9 cellular contexts compared by ENCODE assay signal in genomic region chr5:135053278-135053677, GRCh38. TPM values are rescaled to one million over a fixed set of nuclear protein-coding genes. Genes with fewer than 3 reads are reported as not detected.
DNase-seq lines count a peak whose midpoint lies in the region; ATAC-seq, FAIRE-seq and TF ChIP-seq lines count a peak whose summit lies in the region.
"Had no signal": no experiment of that assay in that cellular context is flagged by ENCODE, and none has a peak within 500 bp of the region (broad histone marks: within the 10 kb centered on the region; RNA-seq: fewer than 3 reads in every experiment).

No MANE protein-coding gene starts in this region.

- 0% methylated on average over 3 of the region's 3 CpGs for WGBS in GM12878 (ENCODE audit: insufficient coverage, insufficient replicate concordance, low lambda C conversion rate, missing lambda C conversion rate)

- CTCF ChIA-PET in GM12878 (lab: Yijun Ruan, JAX): no interaction called here

- ATAC-seq in GM18520 (IDR thresholded peaks at IDR 0.05; ENCODE audit: unreplicated experiment) (peak; percentile 93), GM21529 (IDR thresholded peaks at IDR 0.05; ENCODE audit: unreplicated experiment) (peak; percentile 96), HG03521 (IDR thresholded peaks at IDR 0.05; ENCODE audit: unreplicated experiment) (peak; percentile 94), GM12878 (peak; percentile 97), sciatic nerve (no peak), natural killer cell (no peak)

- H3K4me3 ChIP-seq in GM12878: no peak overlapping the region
- H3K4me3 ChIP-seq: GM23248 had no signal

- no peaks in the 10 kb centered on the region for H3K36me3 ChIP-seq in GM12878 (ENCODE audit: control insufficient read depth in 2 of 2, insufficient read depth in 2 of 2, low read length in 1 of 2)

- BruUV-seq in GM12878 (replicated peaks; lab: Mats Ljungman, UMichigan): no TSS peak

- no peaks in the 10 kb centered on the region for H3K79me2 ChIP-seq in GM12878 (ENCODE audit: control insufficient read depth, insufficient read depth, low read length)

- peaks cover 14% of the 10 kb centered on the region for H3K4me1 ChIP-seq in GM12878 (ENCODE audit: control insufficient read depth, insufficient read depth, low read length)

- TF ChIP-seq EP300 in GM12878 (IDR thresholded peaks at IDR 0.05; ENCODE audit: borderline replicate concordance in 1 of 2, control insufficient read depth in 1 of 2, low read depth in 2 of 2, low read length in 2 of 2): peak in 1 of 2 experiments; percentile 14; a peak in 1 of 4 replicates

- no peaks in the 10 kb centered on the region for H3K36me3 Mint-ChIP-seq in natural killer cell
- no peaks in the 10 kb centered on the region for H3K36me3 Mint-ChIP-seq in activated T-helper 1 cell treated with anti-CD3 and anti-CD28 coated beads, Interleukin-12 subunit alpha, Interleukin-12 subunit beta, Interleukin-2, Interleukin-4 antibody, amounts not matched to agents 30 ng/mL and 10 ng/mL and 1 ng/mL, durations not matched to agents 14 hours and 24 hours and 36 hours (ENCODE audit: low read depth)

- no peak overlapping the region for H3K9ac ChIP-seq in GM12878 (ENCODE audit: control insufficient read depth, insufficient read depth, low read length)
- H3K9ac ChIP-seq: GM23248 had no signal

- no peak for TF ChIP-seq RAD21 in GM12878 (IDR thresholded peaks at IDR 0.05; ENCODE audit: insufficient read depth, low read depth, low read length)

- in situ Hi-C loops in GM12878 (cut with MboI): no loop called here

- H4K20me1 ChIP-seq in GM12878 (ENCODE audit: control insufficient read depth, insufficient read depth): no peaks in the 10 kb centered on the region

- peaks cover 0 to 4% of the 10 kb centered on the region in 2 experiments for H3K27me3 ChIP-seq in GM12878 (replicated peaks in 1 of 2; ENCODE audit: control insufficient read depth in 2 of 2, insufficient read depth in 2 of 2, low read length in 1 of 2)

- no peaks in the 10 kb centered on the region for H3K9me3 ChIP-seq in GM12878 (replicated peaks; ENCODE audit: control insufficient read depth, insufficient read depth, low read length)

- no peak overlapping the region for H3K27ac Mint-ChIP-seq in natural killer cell
- H3K27ac Mint-ChIP-seq in activated T-helper 1 cell treated with anti-CD3 and anti-CD28 coated beads, Interleukin-12 subunit alpha, Interleukin-12 subunit beta, Interleukin-2, Interleukin-4 antibody, amounts not matched to agents 30 ng/mL and 10 ng/mL and 1 ng/mL, durations not matched to agents 14 hours and 24 hours and 36 hours: no peak overlapping the region

- no peaks in the 10 kb centered on the region for H3K4me1 Mint-ChIP-seq in natural killer cell
- no peaks in the 10 kb centered on the region for H3K4me1 Mint-ChIP-seq in activated T-helper 1 cell treated with anti-CD3 and anti-CD28 coated beads, Interleukin-12 subunit alpha, Interleukin-12 subunit beta, Interleukin-2, Interleukin-4 antibody, amounts not matched to agents 30 ng/mL and 10 ng/mL and 1 ng/mL, durations not matched to agents 14 hours and 24 hours and 36 hours (ENCODE audit: low read depth)

- POLR2A ChIA-PET in GM12878 (lab: Charles Lee): interaction anchor here (0.5 kb wide), 1 partner anchor 47 kb away, joined by 4 read pairs; no protein-coding TSS in a partner anchor

- SMC1A ChIA-PET in GM12878 (lab: Charles Lee; ENCODE audit: uncharacterized antibody, unreplicated experiment): interaction anchor here (0.6 to 1.0 kb wide), 3 partner anchors 50 to 149 kb away, joined by 3 to 4 read pairs (median 3); no protein-coding TSS in a partner anchor

- H2AFZ ChIP-seq in GM12878 (ENCODE audit: control insufficient read depth, low read depth, low read length): no peak overlapping the region
- H2AFZ ChIP-seq: GM23248 had no signal

- RAD21 ChIA-PET in GM12878 (lab: Charles Lee; ENCODE audit: unreplicated experiment): interaction anchor here (0.9 kb wide), 1 partner anchor 10 kb away, joined by 3 read pairs; no protein-coding TSS in a partner anchor

- DNase-seq in GM12878 (ENCODE audit: low read depth, low spot score) (peak; percentile 58), sciatic nerve (ENCODE audit: low spot score) (no peak), natural killer cell (no peak)
- DNase-seq in stimulated activated CD4-positive, alpha-beta T cell treated with anti-CD3 and anti-CD28 coated beads, Interleukin-1b, Interleukin-23, amount 100 ng/mL, for 48 hours: no peak
- no peak for DNase-seq in activated T-helper 1 cell treated with anti-CD3 and anti-CD28 coated beads, Interleukin-12 subunit alpha, Interleukin-12 subunit beta, Interleukin-2, Interleukin-4 antibody, amounts not matched to agents 30 ng/mL and 10 ng/mL and 1 ng/mL, durations not matched to agents 14 hours and 24 hours and 36 hours (ENCODE audit: low spot score)
- DNase-seq: GM23248 had no signal

- peaks cover 35 to 63% of the 10 kb centered on the region in 2 donors for H3K27me3 Mint-ChIP-seq in natural killer cell (ENCODE audit: low read depth in 2 of 2)
- peaks cover 53% of the 10 kb centered on the region for H3K27me3 Mint-ChIP-seq in activated T-helper 1 cell treated with anti-CD3 and anti-CD28 coated beads, Interleukin-12 subunit alpha, Interleukin-12 subunit beta, Interleukin-2, Interleukin-4 antibody, amounts not matched to agents 30 ng/mL and 10 ng/mL and 1 ng/mL, durations not matched to agents 14 hours and 24 hours and 36 hours (ENCODE audit: insufficient read depth)

- intact Hi-C loops in GM12878 (cut with micrococcal nuclease; ENCODE audit: unreplicated experiment): no loop called here
- intact Hi-C loops in sciatic nerve (cut with DNase I): no loop called here
- intact Hi-C loops in natural killer cell (cut with micrococcal nuclease): no loop called here
- intact Hi-C loops in activated T-helper 1 cell treated with anti-CD3 and anti-CD28 coated beads, Interleukin-12 subunit alpha, Interleukin-12 subunit beta, Interleukin-2, Interleukin-4 antibody, amounts not matched to agents 30 ng/mL and 10 ng/mL and 1 ng/mL, durations not matched to agents 14 hours and 24 hours and 36 hours (cut with micrococcal nuclease): no loop called here

- no peak for TF ChIP-seq POLR2A in GM12878 (IDR thresholded peaks at IDR 0.05; ENCODE audit: low read depth, low read length)

- H3K4me3 Mint-ChIP-seq in natural killer cell: no peak overlapping the region
- H3K4me3 Mint-ChIP-seq in activated T-helper 1 cell treated with anti-CD3 and anti-CD28 coated beads, Interleukin-12 subunit alpha, Interleukin-12 subunit beta, Interleukin-2, Interleukin-4 antibody, amounts not matched to agents 30 ng/mL and 10 ng/mL and 1 ng/mL, durations not matched to agents 14 hours and 24 hours and 36 hours: no peak overlapping the region

- no peak for TF ChIP-seq CTCF in GM12878 (IDR thresholded peaks at IDR 0.05 in 2 of 3, conservative IDR thresholded peaks at IDR 0.05 in 1 of 3; ENCODE audit: control insufficient read depth in 2 of 3, extremely low read depth in 1 of 3, insufficient read depth in 1 of 3, low read depth in 3 of 3, low read length in 3 of 3)
- no peak for TF ChIP-seq CTCF in natural killer cell (IDR thresholded peaks at IDR 0.05)

- H3K27ac ChIP-seq in GM12878 (ENCODE audit: control insufficient read depth, insufficient read depth): no peak overlapping the region
- H3K27ac ChIP-seq: GM23248 had no signal

- H3K9me3 Mint-ChIP-seq in natural killer cell: no peaks in the 10 kb centered on the region
- no peaks in the 10 kb centered on the region for H3K9me3 Mint-ChIP-seq in activated T-helper 1 cell treated with anti-CD3 and anti-CD28 coated beads, Interleukin-12 subunit alpha, Interleukin-12 subunit beta, Interleukin-2, Interleukin-4 antibody, amounts not matched to agents 30 ng/mL and 10 ng/mL and 1 ng/mL, durations not matched to agents 14 hours and 24 hours and 36 hours

- peak; percentile 81 for FAIRE-seq in GM12878 (lab: Jason Lieb, UNC)

- H3K4me2 ChIP-seq in GM12878 (ENCODE audit: control insufficient read depth, insufficient read depth): peak overlapping the region; percentile 36

TF ChIP-seq in GM12878, 131 proteins besides CTCF, POLR2A, EP300 and RAD21 (continues in another document):
- TF ChIP-seq BMI1 (IDR thresholded peaks at IDR 0.05; ENCODE audit: borderline replicate concordance): peak; percentile 68; the same call in 1 of the 2 replicates
- TF ChIP-seq POLR2AphosphoS2 (IDR thresholded peaks at IDR 0.05; ENCODE audit: low read depth, low read length): no peak
- no peak for TF ChIP-seq USF1 (IDR thresholded peaks at IDR 0.05; ENCODE audit: borderline replicate concordance, extremely low read length, insufficient read depth, low read depth, low read length)
- no peak for TF ChIP-seq MEF2B (IDR thresholded peaks at IDR 0.05; ENCODE audit: partially characterized antibody, poor library complexity, severe bottlenecking)
- peak; percentile 93; the same call in 2 of the 3 replicates for TF ChIP-seq POU2F2 (IDR thresholded peaks at IDR 0.05; ENCODE audit: borderline replicate concordance, low read depth, low read length)

RNA-seq across cellular contexts. Expression of gene PITX1, which starts 19.2 kb away (rescaled TPM):
- not detected in 2 replicates for total RNA-seq in GM12878 (2013; cell fraction: nucleolus; rRNA removed)
- total RNA-seq in GM12878 (2014; rRNA removed): 0.44 and 0.68 TPM in 2 replicates
- 0.18 TPM in 1 of 2 replicates, not detected in the other for total RNA-seq in GM12878 (2014; rRNA removed; fragmentation: Illumina TruSeq; extraction: Trizol)
- 0.77 and 1.1 TPM in 2 replicates for total RNA-seq in GM12878 (2021)
- not detected for polyA plus RNA-seq in GM12878 (2011; ENCODE audit: low read depth)
- not detected in 2 replicates for polyA plus RNA-seq in GM12878 (2011; rRNA removed)
- not detected in 2 replicates for polyA plus RNA-seq in GM12878 (2011; cell fraction: cytosol; rRNA removed)
- polyA plus RNA-seq in GM12878 (2011; cell fraction: nucleus; rRNA removed): not detected in 2 replicates
- polyA plus RNA-seq in GM12878 (2012): 0.18 and 0.31 TPM in 2 replicates
- not detected in 2 replicates for polyA plus RNA-seq in GM12878 (2014; fragmentation: Illumina TruSeq; extraction: Trizol)
- polyA plus RNA-seq in GM12878 (2014; fragmentation: Nextera tagmentation; extraction: Ambion mirVana): not detected
- polyA plus RNA-seq in GM12878 (2014; rRNA removed): 0.96 and 1.2 TPM in 2 replicates
- polyA plus RNA-seq in GM12878 (2016; fragmentation: Nextera tagmentation; extraction: Ambion mirVana): under 1 TPM; 0.16 to 0.43 TPM
- polyA minus RNA-seq in GM12878 (2011; rRNA and poly(A)+ RNA removed): not detected in 2 replicates
- 1.6 and 1.9 TPM in 2 replicates for polyA minus RNA-seq in GM12878 (2011; cell fraction: cytosol; rRNA and poly(A)+ RNA removed)
- polyA minus RNA-seq in GM12878 (2011; cell fraction: nucleus; rRNA and poly(A)+ RNA removed): 0.96 TPM in 1 of 2 replicates, not detected in the other
- 3.6 TPM for total RNA-seq in sciatic nerve
- total RNA-seq in natural killer cell: not detected
- 0.71 and 1.1 TPM in 2 replicates for total RNA-seq in activated T-helper 1 cell treated with anti-CD3 and anti-CD28 coated beads, Interleukin-12 subunit alpha, Interleukin-12 subunit beta, Interleukin-2, Interleukin-4 antibody, amounts not matched to agents 30 ng/mL and 10 ng/mL and 1 ng/mL, durations not matched to agents 14 hours and 24 hours and 36 hours
- total RNA-seq: GM23248 had no signal
- polyA plus RNA-seq: GM23248 had no signal

Comparison
In these comparisons a context has a peak if more than half of its experiments do, and no peak if none do; other contexts are left out.
1. ATAC-seq: peak in GM18520 (single experiment), GM21529 (single experiment), HG03521 (single experiment) and GM12878 (single experiment); none in sciatic nerve (single experiment) and natural killer cell (0 of 3).